In the genomic region with DNA sequence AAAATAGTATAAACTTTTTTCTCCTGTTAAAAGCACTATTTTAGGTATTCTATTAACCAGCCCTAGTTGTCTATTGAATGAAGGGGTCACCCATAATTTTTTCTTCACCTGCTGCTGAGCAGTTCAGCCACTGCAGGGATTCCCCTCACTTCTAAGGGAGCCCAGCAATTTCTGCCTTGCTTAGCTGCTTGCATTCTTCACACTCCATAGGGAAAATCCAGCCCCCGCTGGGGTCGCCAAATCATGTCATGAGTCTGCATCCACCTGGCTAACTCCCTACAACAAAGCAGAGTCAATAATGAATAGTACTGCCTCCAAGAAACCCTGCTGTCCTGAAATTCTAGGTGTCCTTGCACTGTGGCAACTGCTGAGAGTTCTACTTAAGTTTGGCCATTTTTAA, we compare ENCODE assay signal across 25 cellular contexts.
DNase-seq lines count a peak whose midpoint lies in the region; ATAC-seq and TF ChIP-seq lines count a peak whose summit lies in the region.
"Had no signal": no experiment of that assay in that cellular context is flagged by ENCODE, and none has a peak within 500 bp of the region (broad histone marks: within the 10 kb centered on the region; RNA-seq: fewer than 3 reads in every experiment).

No MANE protein-coding gene starts in this region.

- no peak overlapping the region for H2AK5ac ChIP-seq in mesendoderm (ENCODE audit: low read length)

- no peaks in the 10 kb centered on the region for H3K27me3 ChIP-seq in mesendoderm (ENCODE audit: insufficient read depth, low read length, poor library complexity)
- no peaks in the 10 kb centered on the region for H3K27me3 ChIP-seq in gastroesophageal sphincter
- H3K27me3 ChIP-seq: BE2C, BLaER1 had no signal

- H4K8ac ChIP-seq in mesendoderm (ENCODE audit: low read depth, low read length), result no peak overlapping the region

- H3K4me1 ChIP-seq in mesendoderm (ENCODE audit: control insufficient read depth, low read depth, low read length), result no peaks in the 10 kb centered on the region
- no peaks in the 10 kb centered on the region for H3K4me1 ChIP-seq in gastroesophageal sphincter
- H3K4me1 ChIP-seq: BE2C, BLaER1 had no signal

- H3K56ac ChIP-seq in mesendoderm (ENCODE audit: low read length), result no peak overlapping the region

- no peak for TF ChIP-seq POLR2A in gastroesophageal sphincter (IDR thresholded peaks at IDR 0.05)

- peaks cover under 1% of the 10 kb centered on the region; the same call in 1 of the 2 replicates for H3K9me3 Mint-ChIP-seq in WTC11

- H3K36me3 ChIP-seq in mesendoderm (ENCODE audit: control insufficient read depth, insufficient read depth, low read length) (no peaks in the 10 kb centered on the region), gastroesophageal sphincter (no peaks in the 10 kb centered on the region)
- H3K36me3 ChIP-seq: BE2C, BLaER1 had no signal

- H3K79me1 ChIP-seq in mesendoderm (ENCODE audit: low read length), result no peaks in the 10 kb centered on the region

- no peak overlapping the region for H3K27ac Mint-ChIP-seq in WTC11
- H3K27ac Mint-ChIP-seq: CD14-positive monocyte; CD4-positive, alpha-beta memory T cell; CD4-positive, CD25-positive, alpha-beta regulatory T cell; CD8-positive, alpha-beta memory T cell had no signal

- POLR2A ChIA-PET in WTC11 (lab: Charles Lee), result no interaction called here

- H2BK120ac ChIP-seq in mesendoderm (ENCODE audit: low read depth, low read length), result no peak overlapping the region

- H4K5ac ChIP-seq in mesendoderm (ENCODE audit: low read length), result no peak overlapping the region

- no CpG with 5 or more reads among the region's 2 CpGs for WGBS in mesendoderm (ENCODE audit: extremely low coverage, insufficient coverage, low lambda C conversion rate)
- no CpG with 5 or more reads among the region's 2 CpGs for WGBS in gastroesophageal sphincter (ENCODE audit: low coverage in 1 of 2), 2 donors

- H3K4me3 ChIP-seq in mesendoderm (ENCODE audit: low read length) (no peak overlapping the region), gastroesophageal sphincter (no peak overlapping the region)
- H3K4me3 ChIP-seq: BLaER1, GM12878 had no signal

- H3K4me2 ChIP-seq in mesendoderm (ENCODE audit: low read length), result no peak overlapping the region
- H3K4me2 ChIP-seq: BLaER1 had no signal

- H3K27ac ChIP-seq in mesendoderm (ENCODE audit: low read depth, low read length), result no peak overlapping the region
- H3K27ac ChIP-seq in gastroesophageal sphincter, result no peak overlapping the region
- H3K27ac ChIP-seq: BLaER1 had no signal

- H3K4me3 Mint-ChIP-seq in WTC11, result no peak overlapping the region
- H3K4me3 Mint-ChIP-seq: CD14-positive monocyte; CD4-positive, alpha-beta memory T cell; CD4-positive, CD25-positive, alpha-beta regulatory T cell; CD8-positive, alpha-beta memory T cell had no signal

- DNase-seq in WTC11 (ENCODE audit: low spot score), result peak; percentile 15
- DNase-seq in iPS-NIHi11 (ENCODE audit: low spot score), result peak; percentile 3
- peak; percentile 67 for DNase-seq in mesendoderm
- no peak for DNase-seq in effector CD8-positive, alpha-beta T cell (lab: John Stamatoyannopoulos, UW)
- no peak for DNase-seq in NCI-H82 (lab: John Stamatoyannopoulos, UW)
- no peak for DNase-seq in nucleus accumbens (lab: John Stamatoyannopoulos, UW)
- DNase-seq: 8988T; ACHN; BE2C; C1 segment of cervical spinal cord; CD4-positive, alpha-beta memory T cell; CD4-positive, CD25-positive, alpha-beta regulatory T cell; CD8-positive, alpha-beta memory T cell; COR-L47; DMS 273 treated with DMSO at 0.1 percent for 48 hours; DMS153; DMS53; DMS79; DND-41; EL; GDM1 had no signal

- no peak overlapping the region for H2BK5ac ChIP-seq in mesendoderm (ENCODE audit: low read length)

- H2BK15ac ChIP-seq in mesendoderm (replicated peaks; ENCODE audit: low read depth), result no peak overlapping the region

- H3K18ac ChIP-seq in mesendoderm (ENCODE audit: low read length), result no peak overlapping the region

- no peaks in the 10 kb centered on the region for H3K9me3 ChIP-seq in gastroesophageal sphincter
- H3K9me3 ChIP-seq: BE2C, BLaER1 had no signal

- CTCF ChIA-PET in WTC11 (lab: Charles Lee), result no interaction called here

- no peaks in the 10 kb centered on the region for H3K36me3 Mint-ChIP-seq in WTC11
- H3K36me3 Mint-ChIP-seq: CD14-positive monocyte; CD4-positive, alpha-beta memory T cell; CD4-positive, CD25-positive, alpha-beta regulatory T cell; CD8-positive, alpha-beta memory T cell had no signal

- H3K4ac ChIP-seq in mesendoderm (ENCODE audit: low read depth, low read length), result no peak overlapping the region

- H3K23ac ChIP-seq in mesendoderm (ENCODE audit: low read length), result no peak overlapping the region

- TF ChIP-seq EP300 in gastroesophageal sphincter (IDR thresholded peaks at IDR 0.05), result no peak

- H3K9ac ChIP-seq in mesendoderm (ENCODE audit: low read length), result no peak overlapping the region
- H3K9ac ChIP-seq: BLaER1 had no signal

- peaks cover 6% of the 10 kb centered on the region for H3K4me1 Mint-ChIP-seq in WTC11
- H3K4me1 Mint-ChIP-seq: CD14-positive monocyte; CD4-positive, alpha-beta memory T cell; CD4-positive, CD25-positive, alpha-beta regulatory T cell; CD8-positive, alpha-beta memory T cell had no signal

- H3K79me2 ChIP-seq in mesendoderm (ENCODE audit: control insufficient read depth, insufficient read depth, low read length), result no peaks in the 10 kb centered on the region

- no peak for TF ChIP-seq CTCF in WTC11 (IDR thresholded peaks at IDR 0.05)
- TF ChIP-seq CTCF in gastroesophageal sphincter (IDR thresholded peaks at IDR 0.05), result no peak

- H3K27me3 Mint-ChIP-seq in WTC11 (ENCODE audit: low read depth), result no peaks in the 10 kb centered on the region; the same call in 1 of the 2 replicates
- H3K27me3 Mint-ChIP-seq: CD4-positive, alpha-beta memory T cell; CD4-positive, CD25-positive, alpha-beta regulatory T cell; CD8-positive, alpha-beta memory T cell had no signal

- peak; percentile 65 for ATAC-seq in WTC11
- no peak for ATAC-seq in gastroesophageal sphincter
- ATAC-seq: GM12878 had no signal

TF ChIP-seq in WTC11, 78 proteins besides CTCF, POLR2A, EP300 and RAD21:
- TF ChIP-seq EMX1 (CRISPR knock-in tag; IDR thresholded peaks at IDR 0.05), result no peak
- no peak for TF ChIP-seq FOXK1 (CRISPR knock-in tag; IDR thresholded peaks at IDR 0.05)
- TF ChIP-seq, protein P1, sequence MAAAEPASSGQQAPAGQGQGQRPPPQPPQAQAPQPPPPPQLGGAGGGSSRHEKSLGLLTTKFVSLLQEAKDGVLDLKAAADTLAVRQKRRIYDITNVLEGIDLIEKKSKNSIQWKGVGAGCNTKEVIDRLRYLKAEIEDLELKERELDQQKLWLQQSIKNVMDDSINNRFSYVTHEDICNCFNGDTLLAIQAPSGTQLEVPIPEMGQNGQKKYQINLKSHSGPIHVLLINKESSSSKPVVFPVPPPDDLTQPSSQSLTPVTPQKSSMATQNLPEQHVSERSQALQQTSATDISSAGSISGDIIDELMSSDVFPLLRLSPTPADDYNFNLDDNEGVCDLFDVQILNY (CRISPR knock-in tag; IDR thresholded peaks at IDR 0.05), result no peak
- TF ChIP-seq HMGA2 (CRISPR knock-in tag; IDR thresholded peaks at IDR 0.05), result no peak
- TF ChIP-seq ZNF138 (CRISPR knock-in tag; conservative IDR thresholded peaks at IDR 0.05), result no peak
- TF ChIP-seq TEAD4 (CRISPR knock-in tag; IDR thresholded peaks at IDR 0.05), result no peak
- no peak for TF ChIP-seq TCF7 (CRISPR knock-in tag; IDR thresholded peaks at IDR 0.05; ENCODE audit: low read depth)
- peak; percentile 85 for TF ChIP-seq ZNF423 (CRISPR knock-in tag; IDR thresholded peaks at IDR 0.05)
- no peak for TF ChIP-seq ZNF396 (CRISPR knock-in tag; IDR thresholded peaks at IDR 0.05; ENCODE audit: borderline replicate concordance)

Comparison
In these comparisons a context has a peak if more than half of its experiments do, and no peak if none do; other contexts are left out.
1. DNase-seq: peak in WTC11 (single experiment), iPS-NIHi11 (single experiment) and mesendoderm (single experiment); none in effector CD8-positive, alpha-beta T cell (single experiment), NCI-H82 (single experiment) and nucleus accumbens (0 of 56).